In genomic region chr15:43185161-43186002, GRCh38 we compare ENCODE assay signal across 8 cellular contexts. TPM values are rescaled to one million over a fixed set of nuclear protein-coding genes. Genes with fewer than 3 reads are reported as not detected.
A peak's percentile ranks its signal among the peaks of the same experiment; 100 is the strongest.
DNase-seq lines count a peak whose midpoint lies in the region; ATAC-seq and TF ChIP-seq lines count a peak whose summit lies in the region.

Gene CCNDBP1 (plus strand): TSS chr15:43185403. CDS start chr15:43185499, 96 bp downstream.

- H3K36me3 Mint-ChIP-seq in CD14-positive monocyte: peaks cover 39 to 53% of the 10 kb centered on the region in 2 donors
- H3K36me3 Mint-ChIP-seq in dendritic cell treated with granulocyte-macrophage colony-stimulating factor and Interleukin-4, amounts not matched to agents 40 ng/mL and 50 ng/mL, for 4 days (ENCODE audit: low read depth): peaks cover 75% of the 10 kb centered on the region

- H3K27ac Mint-ChIP-seq in CD14-positive monocyte: peak within 1 kb of the TSS; percentile 92 to 96 (median 95)
- peak within 1 kb of the TSS; percentile 95 for H3K27ac Mint-ChIP-seq in dendritic cell treated with granulocyte-macrophage colony-stimulating factor and Interleukin-4, amounts not matched to agents 40 ng/mL and 50 ng/mL, for 4 days

- H3K27me3 Mint-ChIP-seq in CD14-positive monocyte (ENCODE audit: low read depth in 3 of 3): no peaks in the 10 kb centered on the region
- no peaks in the 10 kb centered on the region for H3K27me3 Mint-ChIP-seq in dendritic cell treated with granulocyte-macrophage colony-stimulating factor and Interleukin-4, amounts not matched to agents 40 ng/mL and 50 ng/mL, for 4 days

- H3K36me3 ChIP-seq in left lung: peaks cover 0 to 42% of the 10 kb centered on the region in 2 donors

- H3K9me3 Mint-ChIP-seq in CD14-positive monocyte: no peaks in the 10 kb centered on the region
- no peaks in the 10 kb centered on the region for H3K9me3 Mint-ChIP-seq in dendritic cell treated with granulocyte-macrophage colony-stimulating factor and Interleukin-4, amounts not matched to agents 40 ng/mL and 50 ng/mL, for 4 days

- peak; percentile 91 for DNase-seq in CD14-positive monocyte (ENCODE audit: low spot score)
- peak; percentile 98 for DNase-seq in GM19238 (ENCODE audit: insufficient read length, low spot score)
- peak; percentile 92 for DNase-seq in NCI-H774 (lab: John Stamatoyannopoulos, UW)
- peak; percentile 65 to 84 for DNase-seq in activated CD4-positive, alpha-beta T cell treated with anti-CD3 and anti-CD28 coated beads, Interleukin-2, amount 50 U/mL, for 24 hours (ENCODE audit: low read depth in 1 of 2, low spot score in 1 of 2)
- peak; percentile 97 to 100 for DNase-seq in left lung
- DNase-seq in stimulated activated CD4-positive, alpha-beta T cell treated with anti-CD3 and anti-CD28 coated beads, Interleukin-4, amount 100 ng/mL, for 1 hour: peak; percentile 85

- intact Hi-C loops in CD14-positive monocyte (cut with micrococcal nuclease) (loop anchor here in 1 of 2 donors (5.0 kb wide), 1 partner anchor 78 kb away; the partner anchor contains the start of gene UBR1), left lung (cut with DNase I) (no loop called here)
- intact Hi-C loops in dendritic cell treated with granulocyte-macrophage colony-stimulating factor and Interleukin-4, amounts not matched to agents 40 ng/mL and 50 ng/mL, for 4 days (cut with micrococcal nuclease): loop anchor here (5.0 to 10.0 kb wide), 2 partner anchors 81 to 102 kb away; partner anchors contain the start of gene UBR1

- peak within 1 kb of the TSS; percentile 96 to 98 for H3K4me3 Mint-ChIP-seq in CD14-positive monocyte
- H3K4me3 Mint-ChIP-seq in dendritic cell treated with granulocyte-macrophage colony-stimulating factor and Interleukin-4, amounts not matched to agents 40 ng/mL and 50 ng/mL, for 4 days: peak within 1 kb of the TSS; percentile 98

- H3K27ac ChIP-seq in left lung: peak within 1 kb of the TSS; percentile 84 to 91

- H3K4me1 ChIP-seq in left lung: peaks cover 0 to 33% of the 10 kb centered on the region in 2 donors

- peak; percentile 62 for TF ChIP-seq CTCF in CD14-positive monocyte (IDR thresholded peaks at IDR 0.05)
- TF ChIP-seq CTCF in left lung (IDR thresholded peaks at IDR 0.05): peak in 1 of 2 donors; percentile 35

- no peaks in the 10 kb centered on the region for H3K9me3 ChIP-seq in left lung

- H3K4me1 Mint-ChIP-seq in CD14-positive monocyte: peaks cover 20% of the 10 kb centered on the region
- H3K4me1 Mint-ChIP-seq in dendritic cell treated with granulocyte-macrophage colony-stimulating factor and Interleukin-4, amounts not matched to agents 40 ng/mL and 50 ng/mL, for 4 days (ENCODE audit: low read depth): peaks cover 36% of the 10 kb centered on the region

- H3K4me3 ChIP-seq in left lung: peak within 1 kb of the TSS; percentile 63 to 83

- ATAC-seq in HG03439 (IDR thresholded peaks at IDR 0.05; ENCODE audit: unreplicated experiment) (peak; percentile 92), left lung (peak; percentile 98)

- no peaks in the 10 kb centered on the region for H3K27me3 ChIP-seq in left lung

RNA-seq across cellular contexts. Expression of gene CCNDBP1, which starts in this region (rescaled TPM):
- 100 to 1,000 TPM; 196 to 205 TPM for polyA plus RNA-seq in CD14-positive monocyte
- total RNA-seq in left lung: 10 to 100 TPM; 53.2 to 56.3 TPM

Comparison
In these comparisons a context has a peak if more than half of its experiments do, and no peak if none do; other contexts are left out.
1. Peak in every context shown above with its lines: DNase-seq, ATAC-seq, H3K4me3 ChIP-seq and H3K27ac ChIP-seq.